Comparison of ENCODE assay signal across 29 cellular contexts in genomic region chr5:40844565-40844964, GRCh38.
"Had no signal": no experiment of that assay in that cellular context is flagged by ENCODE, and none has a peak within 500 bp of the region (broad histone marks: within the 10 kb centered on the region; RNA-seq: fewer than 3 reads in every experiment).

No MANE protein-coding gene starts in this region.

- H3K4me3 Mint-ChIP-seq: dendritic cell treated with granulocyte-macrophage colony-stimulating factor and Interleukin-4, amounts not matched to agents 40 ng/mL and 50 ng/mL, for 4 days; effector memory CD8-positive, alpha-beta T cell; endodermal cell had no signal

- H3K4me3 ChIP-seq: colonic mucosa, coronary artery, dorsolateral prefrontal cortex, esophagus muscularis mucosa, esophagus squamous epithelium, gastrocnemius medialis, gastroesophageal sphincter, heart left ventricle, heart right ventricle had no signal

- DNase-seq: colonic mucosa; cortex of kidney; dermis blood vessel endothelial cell; dorsolateral prefrontal cortex; effector CD4-positive, alpha-beta T cell; effector CD8-positive, alpha-beta T cell; effector memory CD4-positive, alpha-beta T cell; effector memory CD8-positive, alpha-beta T cell; erythroblast; esophagus squamous epithelium; foreskin fibroblast; foreskin keratinocyte; foreskin melanocyte; gastrocnemius medialis; glutamatergic neuron; head of caudate nucleus; heart left ventricle; heart right ventricle had no signal

- ATAC-seq: effector memory CD8-positive, alpha-beta T cell; esophagus mucosa; foreskin keratinocyte; gastrocnemius medialis; gastroesophageal sphincter; heart left ventricle; heart right ventricle had no signal

- H3K9me3 Mint-ChIP-seq: dendritic cell treated with granulocyte-macrophage colony-stimulating factor and Interleukin-4, amounts not matched to agents 40 ng/mL and 50 ng/mL, for 4 days; effector memory CD8-positive, alpha-beta T cell; endodermal cell had no signal

- H3K27ac ChIP-seq: colonic mucosa, coronary artery, dorsolateral prefrontal cortex, epithelial cell of prostate, esophagus muscularis mucosa, esophagus squamous epithelium, foreskin keratinocyte, gastrocnemius medialis, gastroesophageal sphincter, heart left ventricle, heart right ventricle had no signal

- H3K4me1 ChIP-seq: colonic mucosa, gastrocnemius medialis, gastroesophageal sphincter had no signal

- H3K27me3 Mint-ChIP-seq: dendritic cell treated with granulocyte-macrophage colony-stimulating factor and Interleukin-4, amounts not matched to agents 40 ng/mL and 50 ng/mL, for 4 days had no signal

- H3K36me3 ChIP-seq: colonic mucosa, gastrocnemius medialis had no signal

- FAIRE-seq: colon, endometrium, endothelial cell of umbilical vein, frontal cortex had no signal

- H3K9me3 ChIP-seq: colonic mucosa, esophagus muscularis mucosa, esophagus squamous epithelium, gastrocnemius medialis, gastroesophageal sphincter, heart left ventricle, heart right ventricle had no signal

- H3K27me3 ChIP-seq: colonic mucosa, esophagus squamous epithelium, foreskin keratinocyte, gastrocnemius medialis, gastroesophageal sphincter, heart left ventricle, heart right ventricle had no signal
